Comparison of ENCODE assay signal across 8 cellular contexts in genomic region chr17:31492880-31493655, GRCh38.
A peak's percentile ranks its signal among the peaks of the same experiment; 100 is the strongest.
DNase-seq lines count a peak whose midpoint lies in the region; ATAC-seq and TF ChIP-seq lines count a peak whose summit lies in the region.

No MANE protein-coding gene starts in this region.

- peaks cover 34 to 85% (median 60%) of the 10 kb centered on the region in 3 donors for H3K4me1 ChIP-seq in esophagus squamous epithelium

- WGBS in esophagus squamous epithelium, 2 donors: 72 to 74% methylated on average over 8 to 10 of the region's 11 CpGs

- TF ChIP-seq POLR2A in esophagus squamous epithelium (IDR thresholded peaks at IDR 0.05): no peak

- intact Hi-C loops in esophagus squamous epithelium (cut with DNase I): no loop called here

- DNase-seq in esophagus squamous epithelium (lab: John Stamatoyannopoulos, UW): peak; percentile 44
- DNase-seq in stimulated activated CD4-positive, alpha-beta T cell treated with anti-CD3 and anti-CD28 coated beads, TNF-alpha, amount 100 ng/mL, for 48 hours (ENCODE audit: low read depth in 3 of 3): peak; percentile 59 to 82 (median 69)
- no peak for DNase-seq in DMS79 treated with DMSO at 0.1 percent for 48 hours (lab: John Stamatoyannopoulos, UW)
- no peak for DNase-seq in COR-L47 (lab: John Stamatoyannopoulos, UW)

- H3K36me3 ChIP-seq in esophagus squamous epithelium: no peaks in the 10 kb centered on the region

- peak; percentile 32 for ATAC-seq in GM21825 (IDR thresholded peaks at IDR 0.05; ENCODE audit: unreplicated experiment)
- ATAC-seq in activated CD4-positive, CD25-positive, alpha-beta regulatory T cell treated with anti-CD3 and anti-CD28 coated beads, Interleukin-2, amount 50 U/mL, for 24 hours: peak; percentile 32 to 60
- ATAC-seq in GM18858 (IDR thresholded peaks at IDR 0.05; ENCODE audit: unreplicated experiment): no peak
- no peak for ATAC-seq in GM18517 (IDR thresholded peaks at IDR 0.05; ENCODE audit: unreplicated experiment)

- H3K27ac ChIP-seq in esophagus squamous epithelium: peak overlapping the region in 2 of 4 donors; percentile 70 to 84

- H3K4me3 ChIP-seq in esophagus squamous epithelium: no peak overlapping the region

- TF ChIP-seq CTCF in esophagus squamous epithelium (IDR thresholded peaks at IDR 0.05): no peak

- peaks cover 0 to 7% (median 0%) of the 10 kb centered on the region in 4 donors for H3K27me3 ChIP-seq in esophagus squamous epithelium

- H3K9me3 ChIP-seq in esophagus squamous epithelium: no peaks in the 10 kb centered on the region

Comparison
In these comparisons a context has a peak if more than half of its experiments do, and no peak if none do; other contexts are left out.
1. ATAC-seq: peak in GM21825 (single experiment) and activated CD4-positive, CD25-positive, alpha-beta regulatory T cell treated with anti-CD3 and anti-CD28 coated beads, Interleukin-2, amount 50 U/mL, for 24 hours (2 of 2); none in GM18858 (single experiment) and GM18517 (single experiment).
2. DNase-seq: peak in esophagus squamous epithelium (single experiment) and stimulated activated CD4-positive, alpha-beta T cell treated with anti-CD3 and anti-CD28 coated beads, TNF-alpha, amount 100 ng/mL, for 48 hours (3 of 3); none in DMS79 treated with DMSO at 0.1 percent for 48 hours (single experiment) and COR-L47 (single experiment).